1 cellular context compared by ENCODE assay signal in the genomic region with DNA sequence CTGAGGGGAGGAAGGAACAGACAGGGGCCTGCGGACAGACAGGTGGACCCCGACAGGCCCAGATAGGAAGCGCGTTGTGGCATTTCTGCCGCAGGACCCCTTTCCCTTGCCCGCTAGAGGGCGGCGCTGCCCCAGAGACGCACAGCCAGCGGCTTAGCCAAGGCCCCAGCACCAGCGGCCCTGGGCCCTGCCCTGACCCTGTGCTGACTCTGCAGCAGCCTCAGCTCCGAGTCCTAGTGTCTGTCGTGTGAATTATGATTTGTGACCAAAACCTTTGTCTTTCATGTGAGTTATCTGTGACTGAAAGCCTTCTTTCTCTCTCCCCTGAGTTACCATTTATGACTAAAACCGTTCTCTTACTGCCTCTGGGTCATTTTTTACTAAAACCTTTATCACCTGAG.
TF ChIP-seq lines count a peak whose summit lies in the region.

No MANE protein-coding gene starts in this region.

TF ChIP-seq in HepG2, 621 proteins besides CTCF, POLR2A, EP300 and RAD21 (continued from another document and continues in another):
- TF ChIP-seq, protein P1, sequence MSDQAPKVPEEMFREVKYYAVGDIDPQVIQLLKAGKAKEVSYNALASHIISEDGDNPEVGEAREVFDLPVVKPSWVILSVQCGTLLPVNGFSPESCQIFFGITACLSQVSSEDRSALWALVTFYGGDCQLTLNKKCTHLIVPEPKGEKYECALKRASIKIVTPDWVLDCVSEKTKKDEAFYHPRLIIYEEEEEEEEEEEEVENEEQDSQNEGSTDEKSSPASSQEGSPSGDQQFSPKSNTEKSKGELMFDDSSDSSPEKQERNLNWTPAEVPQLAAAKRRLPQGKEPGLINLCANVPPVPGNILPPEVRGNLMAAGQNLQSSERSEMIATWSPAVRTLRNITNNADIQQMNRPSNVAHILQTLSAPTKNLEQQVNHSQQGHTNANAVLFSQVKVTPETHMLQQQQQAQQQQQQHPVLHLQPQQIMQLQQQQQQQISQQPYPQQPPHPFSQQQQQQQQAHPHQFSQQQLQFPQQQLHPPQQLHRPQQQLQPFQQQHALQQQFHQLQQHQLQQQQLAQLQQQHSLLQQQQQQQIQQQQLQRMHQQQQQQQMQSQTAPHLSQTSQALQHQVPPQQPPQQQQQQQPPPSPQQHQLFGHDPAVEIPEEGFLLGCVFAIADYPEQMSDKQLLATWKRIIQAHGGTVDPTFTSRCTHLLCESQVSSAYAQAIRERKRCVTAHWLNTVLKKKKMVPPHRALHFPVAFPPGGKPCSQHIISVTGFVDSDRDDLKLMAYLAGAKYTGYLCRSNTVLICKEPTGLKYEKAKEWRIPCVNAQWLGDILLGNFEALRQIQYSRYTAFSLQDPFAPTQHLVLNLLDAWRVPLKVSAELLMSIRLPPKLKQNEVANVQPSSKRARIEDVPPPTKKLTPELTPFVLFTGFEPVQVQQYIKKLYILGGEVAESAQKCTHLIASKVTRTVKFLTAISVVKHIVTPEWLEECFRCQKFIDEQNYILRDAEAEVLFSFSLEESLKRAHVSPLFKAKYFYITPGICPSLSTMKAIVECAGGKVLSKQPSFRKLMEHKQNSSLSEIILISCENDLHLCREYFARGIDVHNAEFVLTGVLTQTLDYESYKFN (CRISPR knock-in tag; conservative IDR thresholded peaks at IDR 0.05), result no peak
- TF ChIP-seq ZNF350 (CRISPR knock-in tag; IDR thresholded peaks at IDR 0.05; ENCODE audit: borderline replicate concordance, low read depth), result no peak
- TF ChIP-seq TAF15 (IDR thresholded peaks at IDR 0.05; ENCODE audit: low read depth, low read length, poor library complexity, severe bottlenecking), result no peak
- peak; percentile 64; the same call in 1 of the 2 replicates for TF ChIP-seq NFKB2 (CRISPR knock-in tag; IDR thresholded peaks at IDR 0.05; ENCODE audit: borderline replicate concordance)
- TF ChIP-seq ZNF546 (CRISPR knock-in tag; conservative IDR thresholded peaks at IDR 0.05), result no peak
- peak; percentile 69 for TF ChIP-seq ZFP91 (CRISPR knock-in tag; IDR thresholded peaks at IDR 0.05; ENCODE audit: borderline replicate concordance)
- TF ChIP-seq STAG1 (CRISPR knock-in tag; IDR thresholded peaks at IDR 0.05), result peak; percentile 97
- TF ChIP-seq, protein P2, sequence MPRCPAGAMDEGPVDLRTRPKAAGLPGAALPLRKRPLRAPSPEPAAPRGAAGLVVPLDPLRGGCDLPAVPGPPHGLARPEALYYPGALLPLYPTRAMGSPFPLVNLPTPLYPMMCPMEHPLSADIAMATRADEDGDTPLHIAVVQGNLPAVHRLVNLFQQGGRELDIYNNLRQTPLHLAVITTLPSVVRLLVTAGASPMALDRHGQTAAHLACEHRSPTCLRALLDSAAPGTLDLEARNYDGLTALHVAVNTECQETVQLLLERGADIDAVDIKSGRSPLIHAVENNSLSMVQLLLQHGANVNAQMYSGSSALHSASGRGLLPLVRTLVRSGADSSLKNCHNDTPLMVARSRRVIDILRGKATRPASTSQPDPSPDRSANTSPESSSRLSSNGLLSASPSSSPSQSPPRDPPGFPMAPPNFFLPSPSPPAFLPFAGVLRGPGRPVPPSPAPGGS (CRISPR knock-in tag; IDR thresholded peaks at IDR 0.05), result no peak
- TF ChIP-seq ZNF292 (CRISPR knock-in tag; IDR thresholded peaks at IDR 0.05; ENCODE audit: borderline replicate concordance, low read depth), result no peak
- no peak for TF ChIP-seq EZH2 (conservative IDR thresholded peaks at IDR 0.05; ENCODE audit: low read depth, low read length)
- TF ChIP-seq UBTF (CRISPR knock-in tag; IDR thresholded peaks at IDR 0.05), result 0 out of 2 replicates have a peak, but pooled peaks have one; percentile 29
- TF ChIP-seq ZNF704 (CRISPR knock-in tag; IDR thresholded peaks at IDR 0.05; ENCODE audit: borderline replicate concordance), result no peak
- TF ChIP-seq ZNF570 (CRISPR knock-in tag; IDR thresholded peaks at IDR 0.05; ENCODE audit: borderline replicate concordance), result no peak
- no peak for TF ChIP-seq HHEX (CRISPR knock-in tag; IDR thresholded peaks at IDR 0.05)
- no peak for TF ChIP-seq CEBPZ (IDR thresholded peaks at IDR 0.05; ENCODE audit: low read length)
- TF ChIP-seq HOXA9 (CRISPR knock-in tag; IDR thresholded peaks at IDR 0.05; ENCODE audit: borderline replicate concordance), result no peak
- no peak for TF ChIP-seq KAT7 (CRISPR knock-in tag; IDR thresholded peaks at IDR 0.05; ENCODE audit: borderline replicate concordance)
- TF ChIP-seq ADNP (CRISPR knock-in tag; IDR thresholded peaks at IDR 0.05), result no peak
- TF ChIP-seq, protein P3, sequence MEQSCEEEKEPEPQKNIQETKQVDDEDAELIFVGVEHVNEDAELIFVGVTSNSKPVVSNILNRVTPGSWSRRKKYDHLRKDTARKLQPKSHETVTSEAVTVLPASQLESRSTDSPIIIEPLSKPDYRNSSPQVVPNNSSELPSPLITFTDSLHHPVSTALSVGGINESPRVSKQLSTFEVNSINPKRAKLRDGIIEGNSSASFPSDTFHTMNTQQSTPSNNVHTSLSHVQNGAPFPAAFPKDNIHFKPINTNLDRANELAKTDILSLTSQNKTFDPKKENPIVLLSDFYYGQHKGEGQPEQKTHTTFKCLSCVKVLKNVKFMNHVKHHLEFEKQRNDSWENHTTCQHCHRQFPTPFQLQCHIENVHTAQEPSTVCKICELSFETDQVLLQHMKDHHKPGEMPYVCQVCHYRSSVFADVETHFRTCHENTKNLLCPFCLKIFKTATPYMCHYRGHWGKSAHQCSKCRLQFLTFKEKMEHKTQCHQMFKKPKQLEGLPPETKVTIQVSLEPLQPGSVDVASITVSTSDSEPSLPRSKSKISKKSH (CRISPR knock-in tag; IDR thresholded peaks at IDR 0.05; ENCODE audit: borderline replicate concordance), result no peak
- TF ChIP-seq ZNF775 (CRISPR knock-in tag; IDR thresholded peaks at IDR 0.05; ENCODE audit: borderline replicate concordance), result no peak
- peak; percentile 65; the same call in 1 of the 2 replicates for TF ChIP-seq GABPB1 (CRISPR knock-in tag; IDR thresholded peaks at IDR 0.05)
- no peak for TF ChIP-seq ZNF883 (CRISPR knock-in tag; IDR thresholded peaks at IDR 0.05; ENCODE audit: not compliant biosample characterization)
- TF ChIP-seq EHMT2 (IDR thresholded peaks at IDR 0.05; ENCODE audit: borderline replicate concordance, low read depth, low read length), result no peak
- TF ChIP-seq CENPX (CRISPR knock-in tag; IDR thresholded peaks at IDR 0.05), result no peak
- no peak for TF ChIP-seq MED8 (CRISPR knock-in tag; IDR thresholded peaks at IDR 0.05; ENCODE audit: insufficient replicate concordance)
- TF ChIP-seq ZNF552 (CRISPR knock-in tag; IDR thresholded peaks at IDR 0.05; ENCODE audit: borderline replicate concordance), result no peak
- TF ChIP-seq SETDB1 (CRISPR knock-in tag; IDR thresholded peaks at IDR 0.05; ENCODE audit: borderline replicate concordance), result no peak
- no peak for TF ChIP-seq TAF1 (CRISPR knock-in tag; IDR thresholded peaks at IDR 0.05)
- TF ChIP-seq, protein P4, sequence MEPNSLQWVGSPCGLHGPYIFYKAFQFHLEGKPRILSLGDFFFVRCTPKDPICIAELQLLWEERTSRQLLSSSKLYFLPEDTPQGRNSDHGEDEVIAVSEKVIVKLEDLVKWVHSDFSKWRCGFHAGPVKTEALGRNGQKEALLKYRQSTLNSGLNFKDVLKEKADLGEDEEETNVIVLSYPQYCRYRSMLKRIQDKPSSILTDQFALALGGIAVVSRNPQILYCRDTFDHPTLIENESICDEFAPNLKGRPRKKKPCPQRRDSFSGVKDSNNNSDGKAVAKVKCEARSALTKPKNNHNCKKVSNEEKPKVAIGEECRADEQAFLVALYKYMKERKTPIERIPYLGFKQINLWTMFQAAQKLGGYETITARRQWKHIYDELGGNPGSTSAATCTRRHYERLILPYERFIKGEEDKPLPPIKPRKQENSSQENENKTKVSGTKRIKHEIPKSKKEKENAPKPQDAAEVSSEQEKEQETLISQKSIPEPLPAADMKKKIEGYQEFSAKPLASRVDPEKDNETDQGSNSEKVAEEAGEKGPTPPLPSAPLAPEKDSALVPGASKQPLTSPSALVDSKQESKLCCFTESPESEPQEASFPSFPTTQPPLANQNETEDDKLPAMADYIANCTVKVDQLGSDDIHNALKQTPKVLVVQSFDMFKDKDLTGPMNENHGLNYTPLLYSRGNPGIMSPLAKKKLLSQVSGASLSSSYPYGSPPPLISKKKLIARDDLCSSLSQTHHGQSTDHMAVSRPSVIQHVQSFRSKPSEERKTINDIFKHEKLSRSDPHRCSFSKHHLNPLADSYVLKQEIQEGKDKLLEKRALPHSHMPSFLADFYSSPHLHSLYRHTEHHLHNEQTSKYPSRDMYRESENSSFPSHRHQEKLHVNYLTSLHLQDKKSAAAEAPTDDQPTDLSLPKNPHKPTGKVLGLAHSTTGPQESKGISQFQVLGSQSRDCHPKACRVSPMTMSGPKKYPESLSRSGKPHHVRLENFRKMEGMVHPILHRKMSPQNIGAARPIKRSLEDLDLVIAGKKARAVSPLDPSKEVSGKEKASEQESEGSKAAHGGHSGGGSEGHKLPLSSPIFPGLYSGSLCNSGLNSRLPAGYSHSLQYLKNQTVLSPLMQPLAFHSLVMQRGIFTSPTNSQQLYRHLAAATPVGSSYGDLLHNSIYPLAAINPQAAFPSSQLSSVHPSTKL (CRISPR knock-in tag; IDR thresholded peaks at IDR 0.05), result peak; percentile 40; the same call in 1 of the 2 replicates
- no peak for TF ChIP-seq ZNF446 (CRISPR knock-in tag; IDR thresholded peaks at IDR 0.05)
- no peak for TF ChIP-seq ZFP1 (CRISPR knock-in tag; IDR thresholded peaks at IDR 0.05)
- peak; percentile 34; the same call in 1 of the 2 replicates for TF ChIP-seq ZNF501 (CRISPR knock-in tag; IDR thresholded peaks at IDR 0.05)
- TF ChIP-seq ZNF234 (CRISPR knock-in tag; conservative IDR thresholded peaks at IDR 0.05), result no peak
- TF ChIP-seq, protein P5, sequence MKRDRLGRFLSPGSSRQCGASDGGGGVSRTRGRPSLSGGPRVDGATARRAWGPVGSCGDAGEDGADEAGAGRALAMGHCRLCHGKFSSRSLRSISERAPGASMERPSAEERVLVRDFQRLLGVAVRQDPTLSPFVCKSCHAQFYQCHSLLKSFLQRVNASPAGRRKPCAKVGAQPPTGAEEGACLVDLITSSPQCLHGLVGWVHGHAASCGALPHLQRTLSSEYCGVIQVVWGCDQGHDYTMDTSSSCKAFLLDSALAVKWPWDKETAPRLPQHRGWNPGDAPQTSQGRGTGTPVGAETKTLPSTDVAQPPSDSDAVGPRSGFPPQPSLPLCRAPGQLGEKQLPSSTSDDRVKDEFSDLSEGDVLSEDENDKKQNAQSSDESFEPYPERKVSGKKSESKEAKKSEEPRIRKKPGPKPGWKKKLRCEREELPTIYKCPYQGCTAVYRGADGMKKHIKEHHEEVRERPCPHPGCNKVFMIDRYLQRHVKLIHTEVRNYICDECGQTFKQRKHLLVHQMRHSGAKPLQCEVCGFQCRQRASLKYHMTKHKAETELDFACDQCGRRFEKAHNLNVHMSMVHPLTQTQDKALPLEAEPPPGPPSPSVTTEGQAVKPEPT (CRISPR knock-in tag; IDR thresholded peaks at IDR 0.05; ENCODE audit: low read depth), result no peak
- TF ChIP-seq KDM3A (CRISPR knock-in tag; IDR thresholded peaks at IDR 0.05; ENCODE audit: low read depth), result peak; percentile 26; the same call in 1 of the 2 replicates
